ENCODE assay signal across 28 cellular contexts in the genomic region with DNA sequence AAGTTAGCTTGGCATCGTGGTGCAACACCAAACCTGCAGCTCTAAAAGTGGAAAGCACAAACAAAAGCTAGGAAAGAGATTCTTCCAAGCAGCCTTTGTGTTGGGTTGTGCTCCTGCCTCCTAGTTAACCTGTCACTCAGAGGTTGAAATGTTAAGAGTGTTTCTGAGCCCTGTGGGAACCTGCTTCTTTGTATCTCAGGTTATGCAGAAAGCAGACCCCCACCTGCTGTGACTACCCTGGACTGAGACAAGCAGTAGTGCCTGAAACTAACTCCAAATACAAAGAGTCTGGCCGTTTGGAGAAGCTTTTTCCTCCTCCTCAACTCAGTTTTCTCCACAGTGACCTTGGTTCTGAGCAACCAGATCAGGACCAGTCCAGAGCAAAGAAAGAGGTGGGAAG.
"Had no signal": no experiment of that assay in that cellular context is flagged by ENCODE, and none has a peak within 500 bp of the region (broad histone marks: within the 10 kb centered on the region; RNA-seq: fewer than 3 reads in every experiment).

No MANE protein-coding gene starts in this region.

- FAIRE-seq: endometrium, islet of Langerhans, urothelium cell line had no signal

- H3K27me3 Mint-ChIP-seq: naive B cell; natural killer cell treated with Interleukin-12 subunit alpha and Interleukin-12 subunit beta and Interleukin-15 and Interleukin-18, amount 100 ng/mL, for 72 hours; stimulated activated naive B cell treated with anti-CD40 and anti-IgM and Interleukin-4, amounts not matched to agents 10 μg/mL and 1 μg/mL and 100 μg/mL, for 72 hours; stimulated activated naive CD8-positive, alpha-beta T cell treated with anti-CD3 and anti-CD28 coated beads, Interleukin-15, Interleukin-2, amounts not matched to agents 100 ng/mL and 50 ng/mL, for 24 hours had no signal

- H3K4me3 ChIP-seq: coronary artery, esophagus squamous epithelium, heart right ventricle, lower lobe of right lung, mucosa of descending colon, prostate gland, right atrium auricular region, thoracic aorta, tibial nerve, upper lobe of left lung had no signal

- H3K27ac Mint-ChIP-seq: naive B cell; natural killer cell treated with Interleukin-12 subunit alpha and Interleukin-12 subunit beta and Interleukin-15 and Interleukin-18, amount 100 ng/mL, for 72 hours; stimulated activated naive B cell treated with anti-CD40 and anti-IgM and Interleukin-4, amounts not matched to agents 10 μg/mL and 1 μg/mL and 100 μg/mL, for 72 hours; stimulated activated naive CD8-positive, alpha-beta T cell treated with anti-CD3 and anti-CD28 coated beads, Interleukin-15, Interleukin-2, amounts not matched to agents 100 ng/mL and 50 ng/mL, for 24 hours had no signal

- H3K4me1 ChIP-seq: esophagus squamous epithelium, heart right ventricle, lower lobe of right lung, prostate gland, right atrium auricular region, tibial nerve, upper lobe of left lung had no signal

- H3K27me3 ChIP-seq: esophagus squamous epithelium, heart right ventricle, right atrium auricular region, tibial nerve, upper lobe of left lung had no signal

- H3K36me3 Mint-ChIP-seq: stimulated activated naive B cell treated with anti-CD40 and anti-IgM and Interleukin-4, amounts not matched to agents 10 μg/mL and 1 μg/mL and 100 μg/mL, for 72 hours had no signal

- H3K27ac ChIP-seq: coronary artery, esophagus squamous epithelium, heart right ventricle, lower lobe of right lung, prostate gland, right atrium auricular region, thoracic aorta, tibial nerve, upper lobe of left lung had no signal

- H3K9me3 ChIP-seq: prostate gland had no signal

- DNase-seq: dermis blood vessel endothelial cell; effector memory CD4-positive, alpha-beta T cell; erythroblast; esophagus squamous epithelium; foreskin melanocyte; glutamatergic neuron; heart right ventricle; hippocampal formation; kidney glomerular epithelial cell; left colon; left ventricle myocardium superior; lower lobe of right lung; mucosa of descending colon; naive B cell; nucleus accumbens; stimulated activated naive B cell treated with anti-CD40 and anti-IgM and Interleukin-4, amounts not matched to agents 10 μg/mL and 1 μg/mL and 100 μg/mL, for 72 hours; upper lobe of left lung had no signal

- H3K4me1 Mint-ChIP-seq: naive B cell; stimulated activated naive B cell treated with anti-CD40 and anti-IgM and Interleukin-4, amounts not matched to agents 10 μg/mL and 1 μg/mL and 100 μg/mL, for 72 hours had no signal

- H3K4me3 Mint-ChIP-seq: natural killer cell treated with Interleukin-12 subunit alpha and Interleukin-12 subunit beta and Interleukin-15 and Interleukin-18, amount 100 ng/mL, for 72 hours; stimulated activated naive B cell treated with anti-CD40 and anti-IgM and Interleukin-4, amounts not matched to agents 10 μg/mL and 1 μg/mL and 100 μg/mL, for 72 hours; stimulated activated naive CD8-positive, alpha-beta T cell treated with anti-CD3 and anti-CD28 coated beads, Interleukin-15, Interleukin-2, amounts not matched to agents 100 ng/mL and 50 ng/mL, for 24 hours had no signal

- H3K36me3 ChIP-seq: esophagus squamous epithelium, heart right ventricle, lower lobe of right lung, prostate gland, right atrium auricular region, thoracic aorta, tibial nerve, upper lobe of left lung had no signal

- ATAC-seq: heart right ventricle; left colon; left ventricle myocardium superior; lower lobe of right lung; mucosa of descending colon; natural killer cell treated with Interleukin-12 subunit alpha and Interleukin-12 subunit beta and Interleukin-15 and Interleukin-18, amount 100 ng/mL, for 72 hours; sciatic nerve; stimulated activated naive B cell treated with anti-CD40 and anti-IgM and Interleukin-4, amounts not matched to agents 10 μg/mL and 1 μg/mL and 100 μg/mL, for 72 hours had no signal
